Comparison of ENCODE assay signal across 1 cellular context in the genomic region with DNA sequence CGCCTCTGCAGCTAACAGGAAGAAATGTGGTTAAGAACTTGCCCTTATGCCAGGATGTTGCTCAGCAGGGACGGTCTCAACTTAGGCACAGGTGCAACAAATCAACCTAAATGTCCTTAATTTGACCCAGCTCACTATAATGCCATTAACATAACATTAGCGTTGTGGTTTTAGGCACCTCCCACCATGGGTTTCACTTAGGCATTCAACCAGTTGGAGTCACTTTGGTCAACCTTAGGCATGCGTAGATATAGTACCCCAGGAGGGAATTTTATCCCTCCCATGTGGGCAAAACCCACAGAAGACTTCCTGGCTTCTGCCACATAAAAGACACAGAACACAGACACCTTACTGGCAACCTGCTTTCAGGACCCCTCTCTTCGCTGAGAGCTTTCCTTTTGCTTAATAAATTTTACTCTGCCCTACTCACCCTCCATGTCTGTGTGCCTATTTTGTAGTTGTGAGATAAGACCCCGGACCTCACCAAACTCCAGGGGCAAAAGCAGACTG.
TF ChIP-seq lines count a peak whose summit lies in the region.

No MANE protein-coding gene starts in this region.

TF ChIP-seq in H1, 55 proteins besides CTCF, POLR2A, EP300 and RAD21:
- TF ChIP-seq YY1 (IDR thresholded peaks at IDR 0.05; ENCODE audit: low read depth, low read length) = no peak
- peak; percentile 92 for TF ChIP-seq TCF12 (IDR thresholded peaks at IDR 0.05; ENCODE audit: low read depth, low read length)
TF ChIP-seq in H1: peak in this region for 1.
